Comparison of ENCODE assay signal across 13 cellular contexts in genomic region chr20:17560344-17561074, GRCh38. TPM values are rescaled to one million over a fixed set of nuclear protein-coding genes. Genes with fewer than 3 reads are reported as not detected.
DNase-seq lines count a peak whose midpoint lies in the region; ATAC-seq, FAIRE-seq and TF ChIP-seq lines count a peak whose summit lies in the region.
"Had no signal": no experiment of that assay in that cellular context is flagged by ENCODE, and none has a peak within 500 bp of the region (broad histone marks: within the 10 kb centered on the region; RNA-seq: fewer than 3 reads in every experiment).

No MANE protein-coding gene starts in this region.

- H3K4me1 ChIP-seq in keratinocyte (ENCODE audit: control insufficient read depth, extremely low read depth, insufficient read depth, low read length), result peaks cover 59% of the 10 kb centered on the region
- peaks cover 51 to 88% of the 10 kb centered on the region in 2 donors for H3K4me1 ChIP-seq in thoracic aorta (ENCODE audit: control insufficient read depth in 1 of 2, low read depth in 2 of 2)

- H3K9me3 ChIP-seq in keratinocyte (ENCODE audit: control insufficient read depth, low read depth, low read length), result no peaks in the 10 kb centered on the region
- H3K9me3 ChIP-seq in thoracic aorta, result no peaks in the 10 kb centered on the region
- H3K9me3 ChIP-seq: colonic mucosa had no signal

- no peaks in the 10 kb centered on the region for H4K20me1 ChIP-seq in keratinocyte (ENCODE audit: control insufficient read depth, extremely low read depth, insufficient read depth, low read length)

- H3K36me3 Mint-ChIP-seq in activated T-cell treated with anti-CD3 and anti-CD28 coated beads, Interleukin-2, amount 50 U/mL, for 24 hours (ENCODE audit: low read depth), result no peaks in the 10 kb centered on the region
- H3K36me3 Mint-ChIP-seq in activated CD8-positive, alpha-beta memory T cell treated with anti-CD3 and anti-CD28 coated beads, Interleukin-2, amount 10 ng/mL, durations not matched to agents 7 days and 5 days, result no peaks in the 10 kb centered on the region

- no peaks in the 10 kb centered on the region for H3K79me2 ChIP-seq in keratinocyte (ENCODE audit: control insufficient read depth, insufficient read depth, low read length)

- peak; percentile 45 for ATAC-seq in activated CD8-positive, alpha-beta memory T cell treated with anti-CD3 and anti-CD28 coated beads, Interleukin-2, amount 10 ng/mL, durations not matched to agents 7 days and 5 days
- ATAC-seq in thoracic aorta (ENCODE audit: insufficient number of reproducible peaks, low FRiP score, low read depth), result no peak
- ATAC-seq in HG03457 (IDR thresholded peaks at IDR 0.05; ENCODE audit: unreplicated experiment), result no peak

- peak overlapping the region; percentile 88 for H3K27ac Mint-ChIP-seq in activated T-cell treated with anti-CD3 and anti-CD28 coated beads, Interleukin-2, amount 50 U/mL, for 24 hours
- no peak overlapping the region for H3K27ac Mint-ChIP-seq in activated CD8-positive, alpha-beta memory T cell treated with anti-CD3 and anti-CD28 coated beads, Interleukin-2, amount 10 ng/mL, durations not matched to agents 7 days and 5 days
- H3K27ac Mint-ChIP-seq: T-helper 1 cell treated with Interleukin-12 subunit alpha and Interleukin-12 subunit beta and Interleukin-4 antibody, amounts not matched to agents 30 μg/mL and 1 μg/mL, for 36 hours had no signal

- H3K4me3 ChIP-seq in keratinocyte (ENCODE audit: control insufficient read depth in 2 of 3, extremely low read depth in 1 of 3, insufficient read depth in 2 of 3, low read depth in 1 of 3, low read length in 3 of 3), result no peak overlapping the region
- H3K4me3 ChIP-seq in thoracic aorta, result no peak overlapping the region
- H3K4me3 ChIP-seq: colonic mucosa had no signal

- peak overlapping the region; percentile 59 for H3K4me2 ChIP-seq in keratinocyte (ENCODE audit: control insufficient read depth, extremely low read depth, insufficient read depth, low read depth, low read length)

- H3K4me3 Mint-ChIP-seq in activated T-cell treated with anti-CD3 and anti-CD28 coated beads, Interleukin-2, amount 50 U/mL, for 24 hours, result peak overlapping the region; percentile 26
- no peak overlapping the region for H3K4me3 Mint-ChIP-seq in activated CD8-positive, alpha-beta memory T cell treated with anti-CD3 and anti-CD28 coated beads, Interleukin-2, amount 10 ng/mL, durations not matched to agents 7 days and 5 days
- H3K4me3 Mint-ChIP-seq: T-helper 1 cell treated with Interleukin-12 subunit alpha and Interleukin-12 subunit beta and Interleukin-4 antibody, amounts not matched to agents 30 μg/mL and 1 μg/mL, for 36 hours had no signal

- H3K27ac ChIP-seq in keratinocyte (ENCODE audit: control insufficient read depth, insufficient read depth, low read length), result peak overlapping the region; percentile 56
- H3K27ac ChIP-seq in thoracic aorta, result peak overlapping the region; percentile 98
- H3K27ac ChIP-seq: colonic mucosa had no signal

- peaks cover 8% of the 10 kb centered on the region for H3K27me3 Mint-ChIP-seq in activated T-cell treated with anti-CD3 and anti-CD28 coated beads, Interleukin-2, amount 50 U/mL, for 24 hours
- peaks cover 14% of the 10 kb centered on the region for H3K27me3 Mint-ChIP-seq in activated CD8-positive, alpha-beta memory T cell treated with anti-CD3 and anti-CD28 coated beads, Interleukin-2, amount 10 ng/mL, durations not matched to agents 7 days and 5 days

- peak overlapping the region; percentile 41 for H2AFZ ChIP-seq in keratinocyte (ENCODE audit: control insufficient read depth, low read length)

- H3K27me3 ChIP-seq in keratinocyte (ENCODE audit: control insufficient read depth, extremely low read depth, insufficient read depth, low read length) (no peaks in the 10 kb centered on the region), thoracic aorta (replicated peaks; ENCODE audit: insufficient read depth) (no peaks in the 10 kb centered on the region)
- H3K27me3 ChIP-seq: colonic mucosa had no signal

- no peaks in the 10 kb centered on the region for H3K36me3 ChIP-seq in keratinocyte (ENCODE audit: control insufficient read depth in 2 of 2, extremely low read depth in 1 of 2, insufficient read depth in 2 of 2, low read length in 2 of 2)
- H3K36me3 ChIP-seq in thoracic aorta, result no peaks in the 10 kb centered on the region
- H3K36me3 ChIP-seq: colonic mucosa had no signal

- DNase-seq in activated T-cell treated with anti-CD3 and anti-CD28 coated beads, Interleukin-2, amount 50 U/mL, for 24 hours, result peak; percentile 47
- DNase-seq in activated T-cell treated with anti-CD3 and anti-CD28 coated beads for 4 hours (no peak), keratinocyte (ENCODE audit: low read depth, low spot score) (no peak), thoracic aorta (ENCODE audit: low spot score) (no peak), epidermal melanocyte (ENCODE audit: insufficient read length, low spot score) (no peak), ecto neural progenitor cell (ENCODE audit: low spot score) (no peak)
- no peak for DNase-seq in activated CD8-positive, alpha-beta memory T cell treated with anti-CD3 and anti-CD28 coated beads, Interleukin-2, amount 10 ng/mL, durations not matched to agents 7 days and 5 days
- DNase-seq: colonic mucosa, NCI-H1436, NCI-H524 treated with DMSO at 0.1 percent for 48 hours had no signal

- dilution Hi-C loops in keratinocyte (cut with MboI; ENCODE audit: extremely low pct_ligation_motif_present, low sequenced_read_pairs), result no loop called here

- H3K4me1 Mint-ChIP-seq in activated T-cell treated with anti-CD3 and anti-CD28 coated beads, Interleukin-2, amount 50 U/mL, for 24 hours (ENCODE audit: low read depth), result peaks cover 42% of the 10 kb centered on the region
- peaks cover 24% of the 10 kb centered on the region for H3K4me1 Mint-ChIP-seq in activated CD8-positive, alpha-beta memory T cell treated with anti-CD3 and anti-CD28 coated beads, Interleukin-2, amount 10 ng/mL, durations not matched to agents 7 days and 5 days

- peak overlapping the region; percentile 39 for H3K9ac ChIP-seq in keratinocyte (ENCODE audit: control insufficient read depth, extremely low read depth, insufficient read depth, low read length)

- CTCF ChIA-PET in activated CD8-positive, alpha-beta memory T cell treated with anti-CD3 and anti-CD28 coated beads, Interleukin-2, amount 10 ng/mL, durations not matched to agents 7 days and 5 days (lab: Charles Lee), result interaction anchor here (1.0 kb wide), 1 partner anchor 24 kb away, joined by 3 read pairs; no protein-coding TSS in a partner anchor

- no peaks in the 10 kb centered on the region for H3K9me1 ChIP-seq in keratinocyte (ENCODE audit: control insufficient read depth, extremely low read depth, insufficient read depth, low read length)

- H3K9me3 Mint-ChIP-seq in activated T-cell treated with anti-CD3 and anti-CD28 coated beads, Interleukin-2, amount 50 U/mL, for 24 hours, result no peaks in the 10 kb centered on the region
- no peaks in the 10 kb centered on the region for H3K9me3 Mint-ChIP-seq in activated CD8-positive, alpha-beta memory T cell treated with anti-CD3 and anti-CD28 coated beads, Interleukin-2, amount 10 ng/mL, durations not matched to agents 7 days and 5 days (ENCODE audit: low read depth)
- H3K9me3 Mint-ChIP-seq: T-helper 1 cell treated with Interleukin-12 subunit alpha and Interleukin-12 subunit beta and Interleukin-4 antibody, amounts not matched to agents 30 μg/mL and 1 μg/mL, for 36 hours had no signal

- TF ChIP-seq CTCF in keratinocyte (optimal IDR thresholded peaks at IDR 0.05 in 1 of 3, IDR thresholded peaks at IDR 0.05 in 1 of 3, conservative IDR thresholded peaks at IDR 0.05 in 1 of 3; ENCODE audit: extremely low read depth in 1 of 3, insufficient read depth in 2 of 3, low read length in 3 of 3) (no peak), thoracic aorta (IDR thresholded peaks at IDR 0.05) (no peak)

- peak; percentile 43 for FAIRE-seq in keratinocyte (lab: Jason Lieb, UNC)
- FAIRE-seq: RCC 7860 had no signal

RNA-seq across cellular contexts. Expression of gene DSTN, which starts 9.4 kb away (rescaled TPM):
- 10 to 100 TPM; 55.8 to 78.3 TPM for total RNA-seq in activated CD8-positive, alpha-beta memory T cell treated with anti-CD3 and anti-CD28 coated beads, Interleukin-2, amount 10 ng/mL, durations not matched to agents 7 days and 5 days
- polyA plus RNA-seq in keratinocyte, result 174 to 385 TPM (median 288 TPM) in 3 replicates
- 397 TPM for polyA plus RNA-seq in keratinocyte (2011; ENCODE audit: low read depth)
- polyA plus RNA-seq in keratinocyte (2011; cell fraction: cytosol; rRNA removed), result 437 and 557 TPM in 2 replicates
- polyA plus RNA-seq in keratinocyte (2011; cell fraction: nucleus; rRNA removed), result 143 and 173 TPM in 2 replicates
- polyA plus RNA-seq in keratinocyte (2012; ENCODE audit: low replicate concordance), result 470 and 547 TPM in 2 replicates
- 10.6 to 73.1 TPM (median 36.7 TPM) in 3 replicates for polyA minus RNA-seq in keratinocyte
- polyA minus RNA-seq in keratinocyte (2011; cell fraction: cytosol; rRNA and poly(A)+ RNA removed), result 69.1 TPM
- 14.5 and 41.5 TPM in 2 replicates for polyA minus RNA-seq in keratinocyte (2011; cell fraction: nucleus; rRNA and poly(A)+ RNA removed)
- 1,000 to 10,000 TPM; 1,342 to 1,977 TPM for total RNA-seq in thoracic aorta

RNA-seq across cellular contexts. Expression of gene BFSP1, which starts 29.3 kb away (rescaled TPM):
- total RNA-seq in activated CD8-positive, alpha-beta memory T cell treated with anti-CD3 and anti-CD28 coated beads, Interleukin-2, amount 10 ng/mL, durations not matched to agents 7 days and 5 days, result 1 to 10 TPM; 1.7 to 3.2 TPM
- polyA plus RNA-seq in keratinocyte, result 1.8 to 2.2 TPM (median 2.2 TPM) in 3 replicates
- 2.8 TPM for polyA plus RNA-seq in keratinocyte (2011; ENCODE audit: low read depth)
- polyA plus RNA-seq in keratinocyte (2011; cell fraction: cytosol; rRNA removed), result 2.5 and 2.9 TPM in 2 replicates
- polyA plus RNA-seq in keratinocyte (2011; cell fraction: nucleus; rRNA removed), result 1.9 and 2.0 TPM in 2 replicates
- 2.2 and 2.7 TPM in 2 replicates for polyA plus RNA-seq in keratinocyte (2012; ENCODE audit: low replicate concordance)
- 1.1 to 1.8 TPM (median 1.4 TPM) in 3 replicates for polyA minus RNA-seq in keratinocyte
- polyA minus RNA-seq in keratinocyte (2011; cell fraction: cytosol; rRNA and poly(A)+ RNA removed), result 4.4 TPM
- 2.7 TPM in 1 of 2 replicates, not detected in the other for polyA minus RNA-seq in keratinocyte (2011; cell fraction: nucleus; rRNA and poly(A)+ RNA removed)
- 1 to 10 TPM; 2.4 to 3.0 TPM for total RNA-seq in thoracic aorta

Comparison
In these comparisons a context has a peak if more than half of its experiments do, and no peak if none do; other contexts are left out.
1. RNA of gene DSTN, which starts 9.4 kb away (total RNA-seq): 1,342 to 1,977 TPM in thoracic aorta; 55.8 to 78.3 TPM in activated CD8-positive, alpha-beta memory T cell treated with anti-CD3 and anti-CD28 coated beads, Interleukin-2, amount 10 ng/mL, durations not matched to agents 7 days and 5 days; every median in the first group is over 10 times any median in the second.